In genomic region chr1:245085508-245086095, GRCh38 we compare ENCODE assay signal across 10 cellular contexts.
DNase-seq lines count a peak whose midpoint lies in the region; ATAC-seq, FAIRE-seq and TF ChIP-seq lines count a peak whose summit lies in the region.
"Had no signal": no experiment of that assay in that cellular context is flagged by ENCODE, and none has a peak within 500 bp of the region (broad histone marks: within the 10 kb centered on the region; RNA-seq: fewer than 3 reads in every experiment).

No MANE protein-coding gene starts in this region.

- H2AFZ ChIP-seq in GM12878 (ENCODE audit: control insufficient read depth, low read depth, low read length) = no peak overlapping the region

- TF ChIP-seq EP300 in GM12878 (IDR thresholded peaks at IDR 0.05; ENCODE audit: borderline replicate concordance in 1 of 2, control insufficient read depth in 1 of 2, low read depth in 2 of 2, low read length in 2 of 2) = no peak

- DNase-seq in activated CD8-positive, alpha-beta T cell treated with anti-CD3 and anti-CD28 coated beads for 36 hours = peak; percentile 14
- no peak for DNase-seq in activated CD8-positive, alpha-beta T cell treated with anti-CD3 and anti-CD28 coated beads, Interleukin-2, amount 10 ng/mL, durations not matched to agents 7 days and 5 days
- DNase-seq in GM12878 (ENCODE audit: low read depth, low spot score) (peak; percentile 7), skeletal muscle cell (ENCODE audit: low read depth) (peak; percentile 92), mesenteric fat pad (ENCODE audit: low spot score) (no peak), DMS53 treated with DMSO at 0.1 percent for 48 hours (lab: John Stamatoyannopoulos, UW; ENCODE audit: unreplicated experiment) (no peak)
- no peak for DNase-seq in activated CD4-positive, alpha-beta T cell treated with anti-CD3 and anti-CD28 coated beads, Interleukin-2, amount 10 ng/mL, durations not matched to agents 24 days and 14 days

- no peaks in the 10 kb centered on the region for H3K36me3 Mint-ChIP-seq in activated CD8-positive, alpha-beta T cell treated with anti-CD3 and anti-CD28 coated beads for 36 hours (ENCODE audit: low read depth)
- H3K36me3 Mint-ChIP-seq in activated CD8-positive, alpha-beta T cell treated with anti-CD3 and anti-CD28 coated beads, Interleukin-2, amount 10 ng/mL, durations not matched to agents 7 days and 5 days (ENCODE audit: low read depth) = no peaks in the 10 kb centered on the region
- H3K36me3 Mint-ChIP-seq in activated CD4-positive, alpha-beta T cell treated with anti-CD3 and anti-CD28 coated beads, Interleukin-2, amount 10 ng/mL, durations not matched to agents 24 days and 14 days (ENCODE audit: low read depth) = no peaks in the 10 kb centered on the region

- no peaks in the 10 kb centered on the region for H4K20me1 ChIP-seq in GM12878 (ENCODE audit: control insufficient read depth, insufficient read depth)

- peaks cover 5% of the 10 kb centered on the region for H3K4me1 Mint-ChIP-seq in activated CD8-positive, alpha-beta T cell treated with anti-CD3 and anti-CD28 coated beads for 36 hours (ENCODE audit: low read depth)
- H3K4me1 Mint-ChIP-seq in activated CD8-positive, alpha-beta T cell treated with anti-CD3 and anti-CD28 coated beads, Interleukin-2, amount 10 ng/mL, durations not matched to agents 7 days and 5 days (ENCODE audit: low read depth) = no peaks in the 10 kb centered on the region
- peaks cover 2% of the 10 kb centered on the region for H3K4me1 Mint-ChIP-seq in activated CD4-positive, alpha-beta T cell treated with anti-CD3 and anti-CD28 coated beads, Interleukin-2, amount 10 ng/mL, durations not matched to agents 24 days and 14 days

- H3K4me3 ChIP-seq in GM12878 (no peak overlapping the region), skeletal muscle cell (ENCODE audit: low read depth, low read length) (no peak overlapping the region)
- H3K4me3 ChIP-seq: cardiac muscle cell had no signal

- CTCF ChIA-PET in activated CD8-positive, alpha-beta T cell treated with anti-CD3 and anti-CD28 coated beads for 36 hours (lab: Charles Lee) = interaction anchor here (1.6 kb wide), 1 partner anchor 43 kb away, joined by 4 read pairs; no protein-coding TSS in a partner anchor
- CTCF ChIA-PET in activated CD8-positive, alpha-beta T cell treated with anti-CD3 and anti-CD28 coated beads, Interleukin-2, amount 10 ng/mL, durations not matched to agents 7 days and 5 days (lab: Charles Lee) = no interaction called here
- CTCF ChIA-PET in GM12878 (lab: Yijun Ruan, JAX) = interaction anchor here (1.3 kb wide), 1 partner anchor 43 kb away, joined by 3 read pairs; no protein-coding TSS in a partner anchor

- BruUV-seq in GM12878 (replicated peaks; lab: Mats Ljungman, UMichigan) = no TSS peak

- FAIRE-seq in GM12878 (lab: Jason Lieb, UNC) = peak; percentile 52
- FAIRE-seq: A204.1 had no signal

- no peak overlapping the region for H3K27ac ChIP-seq in GM12878 (ENCODE audit: control insufficient read depth, insufficient read depth)
- H3K27ac ChIP-seq: cardiac muscle cell had no signal

- intact Hi-C loops in activated CD8-positive, alpha-beta T cell treated with anti-CD3 and anti-CD28 coated beads for 36 hours (cut with micrococcal nuclease) = no loop called here
- intact Hi-C loops in GM12878 (cut with micrococcal nuclease; ENCODE audit: unreplicated experiment) = no loop called here
- intact Hi-C loops in activated CD4-positive, alpha-beta T cell treated with anti-CD3 and anti-CD28 coated beads, Interleukin-2, amount 10 ng/mL, durations not matched to agents 24 days and 14 days (cut with micrococcal nuclease) = no loop called here

- H3K9me3 Mint-ChIP-seq in activated CD8-positive, alpha-beta T cell treated with anti-CD3 and anti-CD28 coated beads for 36 hours = no peaks in the 10 kb centered on the region
- H3K9me3 Mint-ChIP-seq in activated CD8-positive, alpha-beta T cell treated with anti-CD3 and anti-CD28 coated beads, Interleukin-2, amount 10 ng/mL, durations not matched to agents 7 days and 5 days (ENCODE audit: insufficient read depth) = no peaks in the 10 kb centered on the region
- H3K9me3 Mint-ChIP-seq in activated CD4-positive, alpha-beta T cell treated with anti-CD3 and anti-CD28 coated beads, Interleukin-2, amount 10 ng/mL, durations not matched to agents 24 days and 14 days = no peaks in the 10 kb centered on the region

- no peaks in the 10 kb centered on the region for H3K4me1 ChIP-seq in GM12878 (ENCODE audit: control insufficient read depth, insufficient read depth, low read length)

- SMC1A ChIA-PET in GM12878 (lab: Charles Lee; ENCODE audit: uncharacterized antibody, unreplicated experiment) = interaction anchor here (1.5 kb wide), 1 partner anchor 288 kb away, joined by 3 read pairs; no protein-coding TSS in a partner anchor

- in situ Hi-C loops in GM12878 (cut with MboI) = no loop called here

- 3% methylated on average over 9 of the region's 9 CpGs for WGBS in GM12878 (ENCODE audit: insufficient coverage, insufficient replicate concordance, low lambda C conversion rate, missing lambda C conversion rate)

- TF ChIP-seq RAD21 in GM12878 (IDR thresholded peaks at IDR 0.05; ENCODE audit: insufficient read depth, low read depth, low read length) = no peak

- no peak overlapping the region for H3K4me2 ChIP-seq in GM12878 (ENCODE audit: control insufficient read depth, insufficient read depth)

- POLR2A ChIA-PET in activated CD8-positive, alpha-beta T cell treated with anti-CD3 and anti-CD28 coated beads for 36 hours (lab: Charles Lee) = no interaction called here
- POLR2A ChIA-PET in activated CD8-positive, alpha-beta T cell treated with anti-CD3 and anti-CD28 coated beads, Interleukin-2, amount 10 ng/mL, durations not matched to agents 7 days and 5 days (lab: Charles Lee) = no interaction called here
- POLR2A ChIA-PET in GM12878 (lab: Charles Lee) = no interaction called here

- no peaks in the 10 kb centered on the region for H3K36me3 ChIP-seq in GM12878 (ENCODE audit: control insufficient read depth in 2 of 2, insufficient read depth in 2 of 2, low read length in 1 of 2)
- H3K36me3 ChIP-seq: cardiac muscle cell had no signal

- no peak overlapping the region for H3K4me3 Mint-ChIP-seq in activated CD8-positive, alpha-beta T cell treated with anti-CD3 and anti-CD28 coated beads for 36 hours
- no peak overlapping the region for H3K4me3 Mint-ChIP-seq in activated CD8-positive, alpha-beta T cell treated with anti-CD3 and anti-CD28 coated beads, Interleukin-2, amount 10 ng/mL, durations not matched to agents 7 days and 5 days
- H3K4me3 Mint-ChIP-seq in activated CD4-positive, alpha-beta T cell treated with anti-CD3 and anti-CD28 coated beads, Interleukin-2, amount 10 ng/mL, durations not matched to agents 24 days and 14 days = no peak overlapping the region

- H3K27me3 Mint-ChIP-seq in activated CD8-positive, alpha-beta T cell treated with anti-CD3 and anti-CD28 coated beads for 36 hours = no peaks in the 10 kb centered on the region
- no peaks in the 10 kb centered on the region for H3K27me3 Mint-ChIP-seq in activated CD8-positive, alpha-beta T cell treated with anti-CD3 and anti-CD28 coated beads, Interleukin-2, amount 10 ng/mL, durations not matched to agents 7 days and 5 days (ENCODE audit: low read depth)
- H3K27me3 Mint-ChIP-seq in activated CD4-positive, alpha-beta T cell treated with anti-CD3 and anti-CD28 coated beads, Interleukin-2, amount 10 ng/mL, durations not matched to agents 24 days and 14 days = no peaks in the 10 kb centered on the region

- H3K9ac ChIP-seq in GM12878 (ENCODE audit: control insufficient read depth, insufficient read depth, low read length) = no peak overlapping the region

- no peaks in the 10 kb centered on the region for H3K79me2 ChIP-seq in GM12878 (ENCODE audit: control insufficient read depth, insufficient read depth, low read length)

- H3K27ac Mint-ChIP-seq in activated CD8-positive, alpha-beta T cell treated with anti-CD3 and anti-CD28 coated beads for 36 hours = no peak overlapping the region
- no peak overlapping the region for H3K27ac Mint-ChIP-seq in activated CD8-positive, alpha-beta T cell treated with anti-CD3 and anti-CD28 coated beads, Interleukin-2, amount 10 ng/mL, durations not matched to agents 7 days and 5 days
- no peak overlapping the region for H3K27ac Mint-ChIP-seq in activated CD4-positive, alpha-beta T cell treated with anti-CD3 and anti-CD28 coated beads, Interleukin-2, amount 10 ng/mL, durations not matched to agents 24 days and 14 days

- no peak for TF ChIP-seq CTCF in activated CD8-positive, alpha-beta T cell treated with anti-CD3 and anti-CD28 coated beads for 36 hours (IDR thresholded peaks at IDR 0.05)
- no peak for TF ChIP-seq CTCF in GM12878 (IDR thresholded peaks at IDR 0.05 in 2 of 3, conservative IDR thresholded peaks at IDR 0.05 in 1 of 3; ENCODE audit: control insufficient read depth in 2 of 3, extremely low read depth in 1 of 3, insufficient read depth in 1 of 3, low read depth in 3 of 3, low read length in 3 of 3)

- TF ChIP-seq POLR2A in GM12878 (IDR thresholded peaks at IDR 0.05; ENCODE audit: low read depth, low read length) = no peak

- H3K9me3 ChIP-seq in GM12878 (replicated peaks; ENCODE audit: control insufficient read depth, insufficient read depth, low read length) = no peaks in the 10 kb centered on the region

- 0 out of 4 replicates have a peak, but pooled peaks cover 0 to 1% of the 10 kb centered on the region in 2 experiments for H3K27me3 ChIP-seq in GM12878 (replicated peaks in 1 of 2; ENCODE audit: control insufficient read depth in 2 of 2, insufficient read depth in 2 of 2, low read length in 1 of 2)
- H3K27me3 ChIP-seq: cardiac muscle cell had no signal

- ATAC-seq in activated CD8-positive, alpha-beta T cell treated with anti-CD3 and anti-CD28 coated beads for 36 hours = peak; percentile 72
- no peak for ATAC-seq in activated CD8-positive, alpha-beta T cell treated with anti-CD3 and anti-CD28 coated beads, Interleukin-2, amount 10 ng/mL, durations not matched to agents 7 days and 5 days
- peak; percentile 79 for ATAC-seq in HG03280 (IDR thresholded peaks at IDR 0.05; ENCODE audit: unreplicated experiment)
- peak; percentile 95 for ATAC-seq in GM12878

- RAD21 ChIA-PET in GM12878 (lab: Charles Lee; ENCODE audit: unreplicated experiment) = no interaction called here

TF ChIP-seq in GM12878, 131 proteins besides CTCF, POLR2A, EP300 and RAD21 (continues in another document):
- TF ChIP-seq IRF4 (IDR thresholded peaks at IDR 0.05; ENCODE audit: low read depth, low read length) (peak; percentile 87; the same call in 1 of the 2 replicates), NR2F1 (conservative IDR thresholded peaks at IDR 0.05) (peak; percentile 85), CBFB (IDR thresholded peaks at IDR 0.05; ENCODE audit: low read depth) (peak; percentile 49; the same call in 1 of the 2 replicates), NFYA (IDR thresholded peaks at IDR 0.05; ENCODE audit: borderline replicate concordance, low read depth, low read length) (no peak), ZZZ3 (IDR thresholded peaks at IDR 0.05; ENCODE audit: control insufficient read depth, insufficient read length, low read depth) (no peak), HDGF (IDR thresholded peaks at IDR 0.05) (no peak), RB1 (IDR thresholded peaks at IDR 0.05; ENCODE audit: borderline replicate concordance) (no peak), NR2C1 (IDR thresholded peaks at IDR 0.05) (peak; percentile 64)

Comparison
In these comparisons a context has a peak if more than half of its experiments do, and no peak if none do; other contexts are left out.
1. DNase-seq: peak in activated CD8-positive, alpha-beta T cell treated with anti-CD3 and anti-CD28 coated beads for 36 hours (single experiment), GM12878 (single experiment) and skeletal muscle cell (single experiment); none in activated CD8-positive, alpha-beta T cell treated with anti-CD3 and anti-CD28 coated beads, Interleukin-2, amount 10 ng/mL, durations not matched to agents 7 days and 5 days (single experiment), activated CD4-positive, alpha-beta T cell treated with anti-CD3 and anti-CD28 coated beads, Interleukin-2, amount 10 ng/mL, durations not matched to agents 24 days and 14 days (single experiment), mesenteric fat pad (single experiment) and DMS53 treated with DMSO at 0.1 percent for 48 hours (single experiment).